Comparison of ENCODE assay signal across 9 cellular contexts in the genomic region with DNA sequence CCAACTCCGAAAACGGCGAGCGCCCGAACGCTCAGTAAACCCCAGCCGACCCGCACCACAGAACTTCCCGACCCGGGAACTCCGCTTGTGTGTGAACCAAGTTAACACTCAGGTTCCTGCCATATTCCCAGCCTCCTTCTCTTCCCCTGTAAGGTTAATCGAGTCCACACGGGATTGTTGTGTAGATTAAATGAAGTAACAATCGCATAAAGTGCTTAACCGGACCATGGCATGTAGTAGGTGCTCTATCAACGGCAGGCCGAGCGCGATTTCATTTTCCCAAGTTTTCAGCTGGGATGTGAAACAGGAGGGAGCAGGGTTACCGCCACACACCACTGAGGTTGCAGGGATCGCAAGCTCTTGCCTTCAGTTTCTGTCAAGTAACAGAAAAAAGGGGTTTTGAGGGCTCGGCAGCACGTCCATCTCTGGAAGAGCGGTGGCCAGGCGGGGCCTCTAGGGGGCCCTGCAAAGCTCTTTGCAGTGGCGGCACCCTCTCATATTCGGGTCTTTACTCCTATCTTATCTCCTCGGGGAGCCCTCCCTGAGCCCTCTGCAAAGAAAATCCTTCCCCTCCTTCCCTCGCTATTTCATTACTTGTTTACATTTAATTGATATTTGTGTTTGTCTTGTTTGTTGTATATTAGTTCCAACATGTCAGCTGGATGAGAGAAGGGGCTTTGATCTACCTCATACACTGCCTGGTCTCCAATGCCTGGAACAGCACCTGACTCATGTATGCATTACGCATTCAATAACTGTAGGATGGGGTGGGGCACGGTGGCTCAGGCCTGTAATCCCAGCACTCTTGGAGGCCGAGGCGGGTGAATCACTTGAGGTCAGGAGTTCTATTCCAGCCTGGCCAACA. TPM values are rescaled to one million over a fixed set of nuclear protein-coding genes. Genes with fewer than 3 reads are reported as not detected.
DNase-seq lines count a peak whose midpoint lies in the region; ATAC-seq, FAIRE-seq and TF ChIP-seq lines count a peak whose summit lies in the region.
"Had no signal": no experiment of that assay in that cellular context is flagged by ENCODE, and none has a peak within 500 bp of the region (broad histone marks: within the 10 kb centered on the region; RNA-seq: fewer than 3 reads in every experiment).

No MANE protein-coding gene starts in this region.

- peak overlapping the region; percentile 30 for H3K4me2 ChIP-seq in SU-DHL-6 (ENCODE audit: low read depth, low read length, poor library complexity, severe bottlenecking)

- no peaks in the 10 kb centered on the region for H3K79me2 ChIP-seq in SU-DHL-6 (ENCODE audit: insufficient read depth, low read length)

- FAIRE-seq in urothelium cell line (lab: Jason Lieb, UNC) (no peak), HTR-8/SVneo (lab: Jason Lieb, UNC) (no peak)
- FAIRE-seq: TTC549 had no signal

- DNase-seq in DMS79 (lab: John Stamatoyannopoulos, UW), result peak; percentile 9
- DNase-seq in HT-29 (ENCODE audit: low spot score), result peak; percentile 88
- DNase-seq in dorsolateral prefrontal cortex, result no peak
- DNase-seq in midbrain (lab: John Stamatoyannopoulos, UW), result peak; percentile 16
- peak; percentile 61 for DNase-seq in urothelium cell line (ENCODE audit: low spot score)
- no peak for DNase-seq in HTR-8/SVneo (ENCODE audit: insufficient read length, low spot score)

- no peaks in the 10 kb centered on the region for H3K9me2 ChIP-seq in SU-DHL-6 (replicated peaks; ENCODE audit: insufficient read depth, low read length)

- H3K4me3 ChIP-seq in SU-DHL-6 (ENCODE audit: insufficient read depth, low read length, poor library complexity, severe bottlenecking) (no peak overlapping the region), dorsolateral prefrontal cortex (peak overlapping the region; percentile 26 to 86 (median 71))

- TF ChIP-seq CTCF in SU-DHL-6 (IDR thresholded peaks at IDR 0.05; ENCODE audit: insufficient read depth, low read length, poor library complexity, severe bottlenecking), result peak; percentile 25
- TF ChIP-seq CTCF in dorsolateral prefrontal cortex (IDR thresholded peaks at IDR 0.05 in 54 of 56, conservative IDR thresholded peaks at IDR 0.05 in 2 of 56; ENCODE audit: low read depth in 1 of 56, partially characterized antibody in 56 of 56), result peak in 42 of 56 donors; percentile 6 to 57 (median 35)

- H3K27ac ChIP-seq in SU-DHL-6 (ENCODE audit: low read depth, low read length), result no peak overlapping the region
- no peak overlapping the region for H3K27ac ChIP-seq in dorsolateral prefrontal cortex

- H3K36me3 ChIP-seq in SU-DHL-6 (ENCODE audit: low read length), result no peaks in the 10 kb centered on the region

- H3K9ac ChIP-seq in SU-DHL-6 (ENCODE audit: low read length), result no peak overlapping the region

- intact Hi-C loops in dorsolateral prefrontal cortex (cut with DNase I), result loop anchor here in 1 of 2 donors (10.0 kb wide), 1 partner anchor 50 kb away; no protein-coding TSS in a partner anchor

- H3K27me3 ChIP-seq in SU-DHL-6 (ENCODE audit: low read length), result no peaks in the 10 kb centered on the region
- H3K27me3 ChIP-seq in dorsolateral prefrontal cortex, result peaks cover 0 to 29% (median 9%) of the 10 kb centered on the region in 45 donors

- no peaks in the 10 kb centered on the region for H3F3A ChIP-seq in SU-DHL-6 (ENCODE audit: insufficient read depth)

- H3K9me3 ChIP-seq in SU-DHL-6 (ENCODE audit: insufficient read depth, low read length), result no peaks in the 10 kb centered on the region

- no peak for ATAC-seq in GM19324 (IDR thresholded peaks at IDR 0.05; ENCODE audit: low FRiP score, unreplicated experiment)

- no peaks in the 10 kb centered on the region for H4K20me1 ChIP-seq in SU-DHL-6 (ENCODE audit: low read depth, low read length)

- no peak overlapping the region for H2AFZ ChIP-seq in SU-DHL-6 (ENCODE audit: low read depth, low read length, severe bottlenecking)

RNA-seq across cellular contexts. Expression of a gene that starts 0.8 kb away (rescaled TPM):
- 57.5 and 70.8 TPM in 2 replicates for total RNA-seq in HT-29 (2014; rRNA removed; shearing (Covaris generic))
- total RNA-seq in dorsolateral prefrontal cortex, result 10 to 100 TPM in 111 of 120 experiments, 1 to 10 TPM in 9; 6.5 to 36.4 (median 15.1) TPM

Comparison
In these comparisons a context has a peak if more than half of its experiments do, and no peak if none do; other contexts are left out.
1. DNase-seq: peak in DMS79 (single experiment), HT-29 (single experiment), midbrain (single experiment) and urothelium cell line (single experiment); none in dorsolateral prefrontal cortex (0 of 10) and HTR-8/SVneo (single experiment).